16 cellular contexts compared by ENCODE assay signal in genomic region chr18:45526120-45526841, GRCh38.
DNase-seq lines count a peak whose midpoint lies in the region; ATAC-seq and TF ChIP-seq lines count a peak whose summit lies in the region.
"Had no signal": no experiment of that assay in that cellular context is flagged by ENCODE, and none has a peak within 500 bp of the region (broad histone marks: within the 10 kb centered on the region; RNA-seq: fewer than 3 reads in every experiment).

No MANE protein-coding gene starts in this region.

- H3K36me3 ChIP-seq in neural cell (ENCODE audit: insufficient read depth, low read length), result no peaks in the 10 kb centered on the region
- H3K36me3 ChIP-seq: ovary, SJSA1, WERI-Rb-1 had no signal

- H2AFZ ChIP-seq in neural cell (ENCODE audit: low read depth, low read length), result no peak overlapping the region

- H3K4me2 ChIP-seq in neural cell (ENCODE audit: low read length), result no peak overlapping the region

- no peaks in the 10 kb centered on the region for H3K27me3 ChIP-seq in neural cell (ENCODE audit: insufficient read depth, low read depth, low read length)
- H3K27me3 ChIP-seq: ovary, SJSA1 had no signal

- no peaks in the 10 kb centered on the region for H3K79me2 ChIP-seq in neural cell (replicated peaks; ENCODE audit: insufficient read depth, low read length)

- H3K9me2 ChIP-seq in neural cell (ENCODE audit: insufficient read depth, low read length), result no peaks in the 10 kb centered on the region

- H3K4me3 ChIP-seq in fibroblast of mammary gland (ENCODE audit: control insufficient read depth, low read depth, low read length) (no peak overlapping the region), neural cell (ENCODE audit: low read length) (no peak overlapping the region)
- H3K4me3 ChIP-seq: ovary, SJSA1 had no signal

- no peak for TF ChIP-seq EP300 in neural cell (conservative IDR thresholded peaks at IDR 0.05; ENCODE audit: poor library complexity, severe bottlenecking)

- POLR2A ChIA-PET in activated CD4-positive, alpha-beta memory T cell treated with anti-CD3 and anti-CD28 coated beads for 36 hours (lab: Charles Lee), result no interaction called here

- no peaks in the 10 kb centered on the region for H3K9me3 ChIP-seq in neural cell (ENCODE audit: low read length)
- H3K9me3 ChIP-seq: ovary, SJSA1 had no signal

- H3K4me3 Mint-ChIP-seq in activated CD4-positive, alpha-beta memory T cell treated with anti-CD3 and anti-CD28 coated beads for 36 hours, result no peak overlapping the region
- H3K4me3 Mint-ChIP-seq: activated T-cell treated with anti-CD3 and anti-CD28 coated beads, Interleukin-2, amount 50 U/mL, for 24 hours; CD8-positive, alpha-beta memory T cell had no signal

- H4K20me1 ChIP-seq in neural cell (ENCODE audit: insufficient read depth), result no peaks in the 10 kb centered on the region

- H3K36me3 Mint-ChIP-seq in activated CD4-positive, alpha-beta memory T cell treated with anti-CD3 and anti-CD28 coated beads for 36 hours, result no peaks in the 10 kb centered on the region
- H3K36me3 Mint-ChIP-seq: CD8-positive, alpha-beta memory T cell had no signal

- intact Hi-C loops in activated CD4-positive, alpha-beta memory T cell treated with anti-CD3 and anti-CD28 coated beads for 36 hours (cut with micrococcal nuclease), result no loop called here

- CTCF ChIA-PET in activated CD4-positive, alpha-beta memory T cell treated with anti-CD3 and anti-CD28 coated beads for 36 hours (lab: Charles Lee), result no interaction called here

- no peaks in the 10 kb centered on the region for H3F3A ChIP-seq in neural cell (ENCODE audit: insufficient read depth, low read length, poor library complexity, severe bottlenecking)

- H3K27ac ChIP-seq in neural cell (ENCODE audit: low read length), result no peak overlapping the region
- H3K27ac ChIP-seq: ovary, SJSA1, WERI-Rb-1 had no signal

- no peak overlapping the region for H3K27ac Mint-ChIP-seq in activated CD4-positive, alpha-beta memory T cell treated with anti-CD3 and anti-CD28 coated beads for 36 hours
- H3K27ac Mint-ChIP-seq: activated T-cell treated with anti-CD3 and anti-CD28 coated beads, Interleukin-2, amount 50 U/mL, for 24 hours; CD8-positive, alpha-beta memory T cell had no signal

- H3K4me1 Mint-ChIP-seq in activated CD4-positive, alpha-beta memory T cell treated with anti-CD3 and anti-CD28 coated beads for 36 hours (ENCODE audit: low read depth), result no peaks in the 10 kb centered on the region
- H3K4me1 Mint-ChIP-seq: CD8-positive, alpha-beta memory T cell had no signal

- peak; percentile 33 for DNase-seq in COR-L47 (lab: John Stamatoyannopoulos, UW)
- peak; percentile 42 for DNase-seq in NCI-H69 (lab: John Stamatoyannopoulos, UW)
- peak; percentile 63 for DNase-seq in fibroblast of mammary gland (ENCODE audit: low read depth)
- no peak for DNase-seq in DMS114 treated with DMSO at 0.1 percent for 48 hours (lab: John Stamatoyannopoulos, UW; ENCODE audit: unreplicated experiment)
- no peak for DNase-seq in activated CD4-positive, alpha-beta memory T cell treated with anti-CD3 and anti-CD28 coated beads for 36 hours
- DNase-seq: activated T-cell treated with anti-CD3 and anti-CD28 coated beads, Interleukin-2, amount 50 U/mL, for 24 hours; CD8-positive, alpha-beta memory T cell; NCI-H526 treated with DMSO at 0.1 percent for 48 hours; ovary; stimulated activated CD4-positive, alpha-beta T cell treated with anti-CD3 and anti-CD28 coated beads, Interleukin-2, amount 100 ng/mL, for 48 hours; stimulated activated naive CD4-positive, alpha-beta T cell treated with Interleukin-2 at 50 U/mL for 16 hours; WERI-Rb-1 had no signal

- no peak overlapping the region for H3K9ac ChIP-seq in neural cell (ENCODE audit: low read length)

- TF ChIP-seq RAD21 in neural cell (conservative IDR thresholded peaks at IDR 0.05), result peak; percentile 81

- ATAC-seq in GM21515 (IDR thresholded peaks at IDR 0.05; ENCODE audit: unreplicated experiment), result no peak
- no peak for ATAC-seq in GM18858 (IDR thresholded peaks at IDR 0.05; ENCODE audit: unreplicated experiment)

- peaks cover 1% of the 10 kb centered on the region for H3K27me3 Mint-ChIP-seq in activated CD4-positive, alpha-beta memory T cell treated with anti-CD3 and anti-CD28 coated beads for 36 hours

- H3K9me3 Mint-ChIP-seq in activated CD4-positive, alpha-beta memory T cell treated with anti-CD3 and anti-CD28 coated beads for 36 hours, result no peaks in the 10 kb centered on the region
- H3K9me3 Mint-ChIP-seq: activated T-cell treated with anti-CD3 and anti-CD28 coated beads, Interleukin-2, amount 50 U/mL, for 24 hours had no signal

- TF ChIP-seq CTCF in fibroblast of mammary gland (conservative IDR thresholded peaks at IDR 0.05; ENCODE audit: control insufficient read depth, insufficient read depth, low read depth, low read length) (peak; percentile 36), neural cell (IDR thresholded peaks at IDR 0.05; ENCODE audit: poor library complexity, severe bottlenecking) (peak; percentile 72)

TF ChIP-seq in neural cell, 6 proteins besides CTCF, POLR2A, EP300 and RAD21:
- TF ChIP-seq TAF1 (IDR thresholded peaks at IDR 0.05; ENCODE audit: low read depth) (no peak), SMC3 (conservative IDR thresholded peaks at IDR 0.05; ENCODE audit: poor library complexity) (peak; percentile 73), POLR2AphosphoS5 (IDR thresholded peaks at IDR 0.05) (no peak), EZH2 (IDR thresholded peaks at IDR 0.05; ENCODE audit: borderline replicate concordance, insufficient read depth, low read length, poor library complexity, severe bottlenecking) (no peak)

Comparison
In these comparisons a context has a peak if more than half of its experiments do, and no peak if none do; other contexts are left out.
1. DNase-seq: peak in COR-L47 (single experiment), NCI-H69 (single experiment) and fibroblast of mammary gland (single experiment); none in DMS114 treated with DMSO at 0.1 percent for 48 hours (single experiment) and activated CD4-positive, alpha-beta memory T cell treated with anti-CD3 and anti-CD28 coated beads for 36 hours (single experiment).